ENCODE assay signal across 27 cellular contexts in genomic region chr10:76029782-76030181, GRCh38.
"Had no signal": no experiment of that assay in that cellular context is flagged by ENCODE, and none has a peak within 500 bp of the region (broad histone marks: within the 10 kb centered on the region; RNA-seq: fewer than 3 reads in every experiment).

No MANE protein-coding gene starts in this region.

- H3K27me3 ChIP-seq: stomach, suprapubic skin, testis, thyroid gland, tibial artery, tibial nerve, transverse colon, upper lobe of left lung, upper lobe of right lung, uterus, vagina had no signal

- H3K4me1 ChIP-seq: testis, thyroid gland had no signal

- ATAC-seq: stimulated activated effector memory CD8-positive, alpha-beta T cell treated with anti-CD3 and anti-CD28 coated beads, Interleukin-12 subunit alpha, Interleukin-12 subunit beta, amount 100 ng/mL, for 72 hours; stimulated activated memory B cell treated with anti-CD40 and anti-IgM and Interleukin-4, amounts not matched to agents 10 μg/mL and 1 μg/mL and 100 μg/mL, for 72 hours; stimulated activated naive B cell treated with anti-CD40 and anti-IgM and Interleukin-4, amounts not matched to agents 10 μg/mL and 1 μg/mL and 100 μg/mL, for 72 hours; stimulated activated naive CD8-positive, alpha-beta T cell treated with anti-CD3 and anti-CD28 coated beads, Interleukin-15, amount 100 ng/mL, for 72 hours; stimulated activated naive CD8-positive, alpha-beta T cell treated with anti-CD3 and anti-CD28 coated beads, Interleukin-15, Interleukin-2, amounts not matched to agents 100 U/mL and 50 U/mL, for 24 hours; upper lobe of right lung had no signal

- H3K36me3 ChIP-seq: stomach, suprapubic skin, thoracic aorta, thyroid gland, tibial artery, tibial nerve, transverse colon, upper lobe of left lung, upper lobe of right lung, uterus, vagina had no signal

- DNase-seq: stimulated activated CD4-positive, alpha-beta T cell treated with anti-CD3 and anti-CD28 coated beads, Interleukin-2, amount 100 ng/mL, for 48 hours; stimulated activated CD4-positive, alpha-beta T cell treated with anti-CD3 and anti-CD28 coated beads, Interleukin-4, amount 100 ng/mL, for 1 hour; stimulated activated CD4-positive, alpha-beta T cell treated with anti-CD3 and anti-CD28 coated beads, Interleukin-4, amount 100 ng/mL, for 24 hours; stimulated activated CD4-positive, alpha-beta T cell treated with anti-CD3 and anti-CD28 coated beads, Interleukin-4, amount 100 ng/mL, for 4 hours; stimulated activated CD8-positive, alpha-beta memory T cell treated with anti-CD3 and anti-CD28 coated beads, Interleukin-4, amount 100 ng/mL, for 48 hours; stimulated activated naive B cell treated with anti-CD40 and anti-IgM and Interleukin-4, amounts not matched to agents 10 μg/mL and 1 μg/mL and 100 μg/mL, for 72 hours; stimulated activated naive CD4-positive, alpha-beta T cell; stimulated activated naive CD4-positive, alpha-beta T cell treated with Interleukin-2 at 50 U/mL for 16 hours; stimulated activated naive CD8-positive, alpha-beta T cell treated with anti-CD3 and anti-CD28 coated beads, Interleukin-15, amount 100 ng/mL, for 72 hours; stimulated activated naive CD8-positive, alpha-beta T cell treated with anti-CD3 and anti-CD28 coated beads, Interleukin-15, Interleukin-2, amounts not matched to agents 100 U/mL and 50 U/mL, for 24 hours; stomach; substantia nigra; testis; thyroid gland; tibial artery; transverse colon; trophoblast cell; upper lobe of left lung; upper lobe of right lung; uterus had no signal

- FAIRE-seq: urothelium cell line had no signal

- H3K9me3 ChIP-seq: stomach, suprapubic skin, testis, thoracic aorta, thyroid gland, tibial artery, tibial nerve, transverse colon, upper lobe of left lung, upper lobe of right lung, uterus, vagina had no signal

- H3K4me3 ChIP-seq: stomach, suprapubic skin, testis, thoracic aorta, thyroid gland, tibial artery, tibial nerve, transverse colon, upper lobe of left lung, upper lobe of right lung, uterus, vagina had no signal

- H3K27ac ChIP-seq: stomach, suprapubic skin, testis, thoracic aorta, thyroid gland, tibial artery, tibial nerve, transverse colon, upper lobe of left lung, upper lobe of right lung, uterus, vagina had no signal
